In genomic region chr3:69300296-69300695, GRCh38 we compare ENCODE assay signal across 18 cellular contexts.
"Had no signal": no experiment of that assay in that cellular context is flagged by ENCODE, and none has a peak within 500 bp of the region (broad histone marks: within the 10 kb centered on the region; RNA-seq: fewer than 3 reads in every experiment).

No MANE protein-coding gene starts in this region.

- H3K9me3 ChIP-seq: breast epithelium, ovary, right lobe of liver, stomach had no signal

- H3K4me3 ChIP-seq: breast epithelium, ovary, right lobe of liver, stomach had no signal

- H3K4me1 ChIP-seq: breast epithelium, right lobe of liver had no signal

- DNase-seq: activated CD4-positive, alpha-beta T cell treated with anti-CD3 and anti-CD28 coated beads, Interleukin-2, amount 10 ng/mL, durations not matched to agents 7 days and 5 days; activated CD4-positive, CD25-positive, alpha-beta regulatory T cell; activated CD8-positive, alpha-beta T cell treated with anti-CD3 and anti-CD28 coated beads, Interleukin-2, amount 10 ng/mL, durations not matched to agents 7 days and 5 days; activated naive CD4-positive, alpha-beta T cell treated with anti-CD3 and anti-CD28 coated beads for 36 hours; activated T-cell treated with anti-CD3 and anti-CD28 coated beads, Interleukin-2, amount 50 U/mL, for 24 hours; aorta; effector CD8-positive, alpha-beta T cell; left ventricle myocardium superior; mesenchymal stem cell; natural killer cell; ovary; right lobe of liver; stimulated activated CD4-positive, alpha-beta T cell treated with anti-CD3 and anti-CD28 coated beads, Interleukin-4, amount 100 ng/mL, for 24 hours; stomach; T-helper 1 cell; T-helper 9 cell had no signal

- ATAC-seq: activated CD8-positive, alpha-beta T cell treated with anti-CD3 and anti-CD28 coated beads, Interleukin-2, amount 10 ng/mL, durations not matched to agents 7 days and 5 days; left ventricle myocardium superior; natural killer cell; right lobe of liver; stimulated activated effector memory CD8-positive, alpha-beta T cell treated with anti-CD3 and anti-CD28 coated beads, Interleukin-12 subunit alpha, Interleukin-12 subunit beta, amount 100 ng/mL, for 72 hours had no signal

- H3K27ac ChIP-seq: breast epithelium, ovary, right lobe of liver, stomach had no signal

- H3K27me3 ChIP-seq: breast epithelium, ovary, right lobe of liver, stomach had no signal

- H3K36me3 ChIP-seq: breast epithelium, ovary, right lobe of liver, stomach had no signal
